Comparison of ENCODE assay signal across 22 cellular contexts in the genomic region with DNA sequence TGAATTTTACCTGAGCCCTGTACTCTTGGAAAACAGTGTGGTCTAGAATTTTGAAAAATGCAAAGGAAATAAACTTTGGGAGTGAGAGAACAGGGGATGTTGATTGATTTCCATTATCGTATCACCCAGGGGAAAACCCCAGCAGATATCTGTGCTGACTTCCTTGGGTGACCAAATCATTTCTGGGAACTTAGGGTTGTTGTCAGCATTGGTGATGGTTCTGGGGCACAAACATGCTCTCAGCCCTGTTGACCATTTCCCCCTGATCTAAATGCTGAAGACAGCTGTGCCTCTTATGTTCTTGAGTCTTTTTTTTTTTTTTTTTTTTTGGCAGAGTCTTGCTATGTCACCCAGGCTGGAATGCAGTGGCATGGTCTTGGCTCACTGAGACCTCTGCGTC. TPM values are rescaled to one million over a fixed set of nuclear protein-coding genes. Genes with fewer than 3 reads are reported as not detected.
"Had no signal": no experiment of that assay in that cellular context is flagged by ENCODE, and none has a peak within 500 bp of the region (broad histone marks: within the 10 kb centered on the region; RNA-seq: fewer than 3 reads in every experiment).

No MANE protein-coding gene starts in this region.

- H3K27me3 Mint-ChIP-seq: activated B cell treated with CpG ODN at 0.5 μM for 24 hours, brain had no signal

- DNase-seq: activated B cell treated with CpG ODN at 0.5 μM for 24 hours; activated CD4-positive, alpha-beta T cell treated with anti-CD3 and anti-CD28 coated beads, Interleukin-2, amount 50 U/mL, for 48 hours; activated gamma-delta T cell; activated naive CD4-positive, alpha-beta T cell treated with anti-CD3 and anti-CD28 coated beads for 36 hours; activated T-cell treated with anti-CD3 and anti-CD28 coated beads for 4 hours; amygdala; Karpas-422; NCI-H1048; NCI-H146; NCI-H187 treated with DMSO at 0.1 percent for 48 hours; NCI-H2081 treated with DMSO at 0.1 percent for 48 hours; NCI-H446; NCI-H524; NCI-H774; SIG-M5; T-cell; T-helper 2 cell; T1000 had no signal

- H3K27ac Mint-ChIP-seq: activated B cell treated with CpG ODN at 0.5 μM for 24 hours; activated naive CD4-positive, alpha-beta T cell treated with anti-CD3 and anti-CD28 coated beads for 36 hours; activated naive CD8-positive, alpha-beta T cell; brain; T-cell had no signal

- H3K4me3 Mint-ChIP-seq: activated B cell treated with CpG ODN at 0.5 μM for 24 hours; activated naive CD4-positive, alpha-beta T cell treated with anti-CD3 and anti-CD28 coated beads for 36 hours; activated naive CD8-positive, alpha-beta T cell; brain; central memory CD8-positive, alpha-beta T cell; T-cell had no signal

- ATAC-seq: K562, T-cell had no signal

- H3K9me3 Mint-ChIP-seq: activated B cell treated with CpG ODN at 0.5 μM for 24 hours; activated naive CD4-positive, alpha-beta T cell treated with anti-CD3 and anti-CD28 coated beads for 36 hours; brain; central memory CD8-positive, alpha-beta T cell; T-cell had no signal

- H3K36me3 Mint-ChIP-seq: activated naive CD8-positive, alpha-beta T cell; T-cell had no signal

- H3K4me1 Mint-ChIP-seq: activated B cell treated with CpG ODN at 0.5 μM for 24 hours; central memory CD8-positive, alpha-beta T cell; T-cell had no signal

RNA-seq across cellular contexts. Expression of gene ITGA9, which starts 50.0 kb away (rescaled TPM):
- total RNA-seq: activated B cell treated with CpG ODN at 0.5 μM for 24 hours had no signal
